Comparison of ENCODE assay signal across 8 cellular contexts in the genomic region with DNA sequence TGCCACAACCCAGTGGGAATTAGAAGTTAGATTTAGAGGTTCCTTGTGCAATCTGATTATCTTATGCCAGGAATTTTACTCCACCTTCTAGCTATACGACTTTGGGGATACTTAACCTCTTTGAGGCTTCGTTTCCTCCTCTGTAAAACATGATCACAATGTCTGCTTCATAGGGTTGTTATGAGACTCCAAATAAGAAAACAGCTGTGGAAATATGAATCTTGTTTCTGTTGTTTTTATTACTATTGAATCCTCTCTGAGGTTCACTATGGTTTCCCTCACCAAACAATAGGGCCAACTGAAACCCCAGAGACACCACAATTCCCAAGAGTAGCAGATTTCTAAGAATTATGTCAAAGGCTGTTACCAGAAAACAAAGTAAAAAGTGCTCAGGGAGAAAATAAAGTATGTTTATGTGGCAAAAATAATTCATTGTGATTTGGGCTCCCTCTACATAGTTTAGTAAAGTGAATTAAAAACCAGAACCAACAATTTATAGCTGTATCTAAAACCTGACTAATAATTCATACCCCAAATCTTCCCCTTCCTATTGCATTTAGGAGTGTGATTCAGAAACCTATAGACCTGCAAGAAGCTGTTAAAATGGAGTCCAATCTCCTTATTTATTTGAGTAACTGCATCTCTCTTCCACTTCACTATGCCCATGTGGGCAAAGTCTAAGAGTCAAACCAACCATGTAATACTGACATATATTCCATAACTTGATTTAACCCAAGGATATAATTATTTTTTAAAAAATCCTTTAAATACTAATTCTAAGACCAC.
A peak's percentile ranks its signal among the peaks of the same experiment; 100 is the strongest.
DNase-seq lines count a peak whose midpoint lies in the region; ATAC-seq lines count a peak whose summit lies in the region.
"Had no signal": no experiment of that assay in that cellular context is flagged by ENCODE, and none has a peak within 500 bp of the region (broad histone marks: within the 10 kb centered on the region; RNA-seq: fewer than 3 reads in every experiment).

No MANE protein-coding gene starts in this region.

- H3K27ac ChIP-seq in epithelial cell of prostate, result peak overlapping the region; percentile 90

- ATAC-seq in GM21529 (IDR thresholded peaks at IDR 0.05; ENCODE audit: unreplicated experiment) (peak; percentile 59), HG03045 (IDR thresholded peaks at IDR 0.05; ENCODE audit: unreplicated experiment) (no peak)
- peak; percentile 59 for ATAC-seq in stimulated activated naive CD8-positive, alpha-beta T cell treated with anti-CD3 and anti-CD28 coated beads, Interleukin-15, Interleukin-2, amounts not matched to agents 100 U/mL and 50 U/mL, for 24 hours

- peak; percentile 33 to 71 for DNase-seq in NCI-H1930 (lab: John Stamatoyannopoulos, UW)
- no peak for DNase-seq in epithelial cell of prostate (ENCODE audit: low read depth, low spot score)
- no peak for DNase-seq in stimulated activated naive CD8-positive, alpha-beta T cell treated with anti-CD3 and anti-CD28 coated beads, Interleukin-15, Interleukin-2, amounts not matched to agents 100 U/mL and 50 U/mL, for 24 hours
- no peak for DNase-seq in UCSD-AML1 (lab: John Stamatoyannopoulos, UW; ENCODE audit: unreplicated experiment)
- DNase-seq in Kasumi-1 (lab: John Stamatoyannopoulos, UW), result no peak
- DNase-seq: stimulated activated naive CD4-positive, alpha-beta T cell treated with Interleukin-2 at 50 U/mL for 16 hours had no signal

Comparison
In these comparisons a context has a peak if more than half of its experiments do, and no peak if none do; other contexts are left out.
1. DNase-seq: peak in NCI-H1930 (2 of 2); none in epithelial cell of prostate (single experiment), stimulated activated naive CD8-positive, alpha-beta T cell treated with anti-CD3 and anti-CD28 coated beads, Interleukin-15, Interleukin-2, amounts not matched to agents 100 U/mL and 50 U/mL, for 24 hours (single experiment), UCSD-AML1 (single experiment) and Kasumi-1 (0 of 2).